ENCODE assay signal across 1 cellular context in the genomic region with DNA sequence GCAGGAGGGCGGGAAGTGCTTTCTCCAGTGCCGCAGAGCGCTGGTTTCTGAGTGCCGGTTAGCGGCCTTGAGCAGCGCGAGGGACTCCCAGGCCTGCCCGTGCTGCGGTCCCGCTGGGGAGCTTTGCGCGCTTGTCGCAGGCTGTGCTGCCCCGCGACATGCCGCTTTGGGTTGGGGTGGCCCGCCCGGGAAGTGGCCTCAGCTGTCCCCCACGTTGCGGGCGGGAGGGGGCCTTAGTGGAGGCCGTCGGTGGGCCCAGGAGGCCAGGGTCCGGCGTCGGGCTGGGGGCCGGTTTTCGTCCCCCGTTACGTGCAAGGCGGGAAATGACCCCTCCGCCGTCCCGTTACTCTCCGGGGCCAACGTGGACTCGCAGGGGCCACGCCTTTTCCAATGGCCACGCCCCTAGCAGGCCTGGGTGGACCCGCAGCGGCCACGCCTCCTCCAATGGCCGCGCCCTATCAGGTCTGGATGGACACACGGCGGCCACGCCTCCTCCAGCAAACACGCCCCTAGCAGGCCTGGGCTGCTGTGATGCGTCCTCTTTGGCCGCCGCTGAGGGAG.
TF ChIP-seq lines count a peak whose summit lies in the region.

No MANE protein-coding gene starts in this region.

TF ChIP-seq in HepG2, 621 proteins besides CTCF, POLR2A, EP300 and RAD21 (continued from another document and continues in another):
- TF ChIP-seq, protein P1, sequence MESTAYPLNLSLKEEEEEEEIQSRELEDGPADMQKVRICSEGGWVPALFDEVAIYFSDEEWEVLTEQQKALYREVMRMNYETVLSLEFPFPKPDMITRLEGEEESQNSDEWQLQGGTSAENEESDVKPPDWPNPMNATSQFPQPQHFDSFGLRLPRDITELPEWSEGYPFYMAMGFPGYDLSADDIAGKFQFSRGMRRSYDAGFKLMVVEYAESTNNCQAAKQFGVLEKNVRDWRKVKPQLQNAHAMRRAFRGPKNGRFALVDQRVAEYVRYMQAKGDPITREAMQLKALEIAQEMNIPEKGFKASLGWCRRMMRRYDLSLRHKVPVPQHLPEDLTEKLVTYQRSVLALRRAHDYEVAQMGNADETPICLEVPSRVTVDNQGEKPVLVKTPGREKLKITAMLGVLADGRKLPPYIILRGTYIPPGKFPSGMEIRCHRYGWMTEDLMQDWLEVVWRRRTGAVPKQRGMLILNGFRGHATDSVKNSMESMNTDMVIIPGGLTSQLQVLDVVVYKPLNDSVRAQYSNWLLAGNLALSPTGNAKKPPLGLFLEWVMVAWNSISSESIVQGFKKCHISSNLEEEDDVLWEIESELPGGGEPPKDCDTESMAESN (CRISPR knock-in tag; conservative IDR thresholded peaks at IDR 0.05): no peak
- no peak for TF ChIP-seq ZNF282 (IDR thresholded peaks at IDR 0.05; ENCODE audit: partially characterized antibody)
- TF ChIP-seq, protein P2, sequence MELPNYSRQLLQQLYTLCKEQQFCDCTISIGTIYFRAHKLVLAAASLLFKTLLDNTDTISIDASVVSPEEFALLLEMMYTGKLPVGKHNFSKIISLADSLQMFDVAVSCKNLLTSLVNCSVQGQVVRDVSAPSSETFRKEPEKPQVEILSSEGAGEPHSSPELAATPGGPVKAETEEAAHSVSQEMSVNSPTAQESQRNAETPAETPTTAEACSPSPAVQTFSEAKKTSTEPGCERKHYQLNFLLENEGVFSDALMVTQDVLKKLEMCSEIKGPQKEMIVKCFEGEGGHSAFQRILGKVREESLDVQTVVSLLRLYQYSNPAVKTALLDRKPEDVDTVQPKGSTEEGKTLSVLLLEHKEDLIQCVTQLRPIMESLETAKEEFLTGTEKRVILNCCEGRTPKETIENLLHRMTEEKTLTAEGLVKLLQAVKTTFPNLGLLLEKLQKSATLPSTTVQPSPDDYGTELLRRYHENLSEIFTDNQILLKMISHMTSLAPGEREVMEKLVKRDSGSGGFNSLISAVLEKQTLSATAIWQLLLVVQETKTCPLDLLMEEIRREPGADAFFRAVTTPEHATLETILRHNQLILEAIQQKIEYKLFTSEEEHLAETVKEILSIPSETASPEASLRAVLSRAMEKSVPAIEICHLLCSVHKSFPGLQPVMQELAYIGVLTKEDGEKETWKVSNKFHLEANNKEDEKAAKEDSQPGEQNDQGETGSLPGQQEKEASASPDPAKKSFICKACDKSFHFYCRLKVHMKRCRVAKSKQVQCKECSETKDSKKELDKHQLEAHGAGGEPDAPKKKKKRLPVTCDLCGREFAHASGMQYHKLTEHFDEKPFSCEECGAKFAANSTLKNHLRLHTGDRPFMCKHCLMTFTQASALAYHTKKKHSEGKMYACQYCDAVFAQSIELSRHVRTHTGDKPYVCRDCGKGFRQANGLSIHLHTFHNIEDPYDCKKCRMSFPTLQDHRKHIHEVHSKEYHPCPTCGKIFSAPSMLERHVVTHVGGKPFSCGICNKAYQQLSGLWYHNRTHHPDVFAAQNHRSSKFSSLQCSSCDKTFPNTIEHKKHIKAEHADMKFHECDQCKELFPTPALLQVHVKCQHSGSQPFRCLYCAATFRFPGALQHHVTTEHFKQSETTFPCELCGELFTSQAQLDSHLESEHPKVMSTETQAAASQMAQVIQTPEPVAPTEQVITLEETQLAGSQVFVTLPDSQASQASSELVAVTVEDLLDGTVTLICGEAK (IDR thresholded peaks at IDR 0.05): no peak
- TF ChIP-seq, protein P2 (CRISPR knock-in tag; IDR thresholded peaks at IDR 0.05): 0 out of 2 replicates have a peak, but pooled peaks have one; percentile 8
- TF ChIP-seq PRMT3 (CRISPR knock-in tag; IDR thresholded peaks at IDR 0.05; ENCODE audit: borderline replicate concordance, low read depth): no peak
- no peak for TF ChIP-seq ZNF232 (CRISPR knock-in tag; IDR thresholded peaks at IDR 0.05; ENCODE audit: borderline replicate concordance)
- TF ChIP-seq, protein P3, sequence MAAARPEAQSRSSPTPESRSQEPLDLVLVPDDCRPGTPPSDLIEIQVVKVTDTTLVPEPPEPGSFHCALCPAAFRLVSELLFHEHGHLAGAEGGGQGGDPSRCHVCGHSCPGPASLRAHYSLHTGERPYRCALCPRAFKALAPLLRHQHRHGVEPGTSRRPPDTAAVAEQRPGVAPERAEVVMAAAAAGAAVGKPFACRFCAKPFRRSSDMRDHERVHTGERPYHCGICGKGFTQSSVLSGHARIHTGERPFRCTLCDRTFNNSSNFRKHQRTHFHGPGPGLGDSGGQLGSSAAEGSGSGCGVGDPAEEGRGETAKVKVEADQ (CRISPR knock-in tag; IDR thresholded peaks at IDR 0.05; ENCODE audit: borderline replicate concordance): no peak
- TF ChIP-seq DNMT1 (CRISPR knock-in tag; IDR thresholded peaks at IDR 0.05): 0 out of 2 replicates have a peak, but pooled peaks have one; percentile 43
- TF ChIP-seq KDM5B (CRISPR knock-in tag; IDR thresholded peaks at IDR 0.05; ENCODE audit: borderline replicate concordance): peak; percentile 88
- TF ChIP-seq, protein P4, sequence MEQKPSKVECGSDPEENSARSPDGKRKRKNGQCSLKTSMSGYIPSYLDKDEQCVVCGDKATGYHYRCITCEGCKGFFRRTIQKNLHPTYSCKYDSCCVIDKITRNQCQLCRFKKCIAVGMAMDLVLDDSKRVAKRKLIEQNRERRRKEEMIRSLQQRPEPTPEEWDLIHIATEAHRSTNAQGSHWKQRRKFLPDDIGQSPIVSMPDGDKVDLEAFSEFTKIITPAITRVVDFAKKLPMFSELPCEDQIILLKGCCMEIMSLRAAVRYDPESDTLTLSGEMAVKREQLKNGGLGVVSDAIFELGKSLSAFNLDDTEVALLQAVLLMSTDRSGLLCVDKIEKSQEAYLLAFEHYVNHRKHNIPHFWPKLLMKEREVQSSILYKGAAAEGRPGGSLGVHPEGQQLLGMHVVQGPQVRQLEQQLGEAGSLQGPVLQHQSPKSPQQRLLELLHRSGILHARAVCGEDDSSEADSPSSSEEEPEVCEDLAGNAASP (CRISPR knock-in tag; IDR thresholded peaks at IDR 0.05; ENCODE audit: borderline replicate concordance): peak; percentile 21
- 0 out of 2 replicates have a peak, but pooled peaks have one; percentile 27 for TF ChIP-seq ZNF598 (CRISPR knock-in tag; IDR thresholded peaks at IDR 0.05; ENCODE audit: borderline replicate concordance)
- no peak for TF ChIP-seq IKZF4 (CRISPR knock-in tag; IDR thresholded peaks at IDR 0.05; ENCODE audit: borderline replicate concordance, low read depth, not compliant biosample characterization)
- TF ChIP-seq MXD4 (CRISPR knock-in tag; IDR thresholded peaks at IDR 0.05): 0 out of 2 replicates have a peak, but pooled peaks have one; percentile 36
- TF ChIP-seq XBP1 (CRISPR knock-in tag; IDR thresholded peaks at IDR 0.05): no peak
- TF ChIP-seq ZNF660 (CRISPR knock-in tag; IDR thresholded peaks at IDR 0.05; ENCODE audit: borderline replicate concordance, low read depth): no peak
- TF ChIP-seq POGZ (CRISPR knock-in tag; IDR thresholded peaks at IDR 0.05): peak; percentile 49
- no peak for TF ChIP-seq DPF2 (CRISPR knock-in tag; IDR thresholded peaks at IDR 0.05; ENCODE audit: borderline replicate concordance, low read depth)
- no peak for TF ChIP-seq HNF4G (IDR thresholded peaks at IDR 0.05; ENCODE audit: borderline replicate concordance, low read depth, low read length)
- peak; percentile 37; the same call in 1 of the 2 replicates for TF ChIP-seq HNF4G (CRISPR knock-in tag; IDR thresholded peaks at IDR 0.05; ENCODE audit: borderline replicate concordance, low read depth)
- peak; percentile 75; the same call in 1 of the 2 replicates for TF ChIP-seq AKAP8 (CRISPR knock-in tag; IDR thresholded peaks at IDR 0.05)
- TF ChIP-seq CBX5 (CRISPR knock-in tag; IDR thresholded peaks at IDR 0.05; ENCODE audit: borderline replicate concordance): 0 out of 2 replicates have a peak, but pooled peaks have one; percentile 11
- peak; percentile 62 for TF ChIP-seq SP5 (CRISPR knock-in tag; IDR thresholded peaks at IDR 0.05; ENCODE audit: borderline replicate concordance, low read depth)
- peak; percentile 76; the same call in 1 of the 2 replicates for TF ChIP-seq TAF1 (CRISPR knock-in tag; IDR thresholded peaks at IDR 0.05)
- TF ChIP-seq, protein P5, sequence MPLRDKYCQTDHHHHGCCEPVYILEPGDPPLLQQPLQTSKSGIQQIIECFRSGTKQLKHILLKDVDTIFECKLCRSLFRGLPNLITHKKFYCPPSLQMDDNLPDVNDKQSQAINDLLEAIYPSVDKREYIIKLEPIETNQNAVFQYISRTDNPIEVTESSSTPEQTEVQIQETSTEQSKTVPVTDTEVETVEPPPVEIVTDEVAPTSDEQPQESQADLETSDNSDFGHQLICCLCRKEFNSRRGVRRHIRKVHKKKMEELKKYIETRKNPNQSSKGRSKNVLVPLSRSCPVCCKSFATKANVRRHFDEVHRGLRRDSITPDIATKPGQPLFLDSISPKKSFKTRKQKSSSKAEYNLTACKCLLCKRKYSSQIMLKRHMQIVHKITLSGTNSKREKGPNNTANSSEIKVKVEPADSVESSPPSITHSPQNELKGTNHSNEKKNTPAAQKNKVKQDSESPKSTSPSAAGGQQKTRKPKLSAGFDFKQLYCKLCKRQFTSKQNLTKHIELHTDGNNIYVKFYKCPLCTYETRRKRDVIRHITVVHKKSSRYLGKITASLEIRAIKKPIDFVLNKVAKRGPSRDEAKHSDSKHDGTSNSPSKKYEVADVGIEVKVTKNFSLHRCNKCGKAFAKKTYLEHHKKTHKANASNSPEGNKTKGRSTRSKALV (CRISPR knock-in tag; IDR thresholded peaks at IDR 0.05): no peak
- TF ChIP-seq EED (CRISPR knock-in tag; IDR thresholded peaks at IDR 0.05): no peak
- TF ChIP-seq KDM5A (IDR thresholded peaks at IDR 0.05; ENCODE audit: borderline replicate concordance, low read length): peak; percentile 54; the same call in 1 of the 2 replicates
- TF ChIP-seq NFRKB (IDR thresholded peaks at IDR 0.05): no peak
- TF ChIP-seq FOXK1 (CRISPR knock-in tag; IDR thresholded peaks at IDR 0.05; ENCODE audit: borderline replicate concordance, low read depth): peak; percentile 41; the same call in 1 of the 2 replicates
- TF ChIP-seq REL (CRISPR knock-in tag; conservative IDR thresholded peaks at IDR 0.05): peak; percentile 70; the same call in 1 of the 2 replicates
- peak; percentile 70 for TF ChIP-seq PHF8 (CRISPR knock-in tag; IDR thresholded peaks at IDR 0.05)
- TF ChIP-seq ZSCAN31 (CRISPR knock-in tag; IDR thresholded peaks at IDR 0.05; ENCODE audit: low read depth): peak; percentile 37
- no peak for TF ChIP-seq ZNF792 (CRISPR knock-in tag; IDR thresholded peaks at IDR 0.05)
- TF ChIP-seq, protein P6, sequence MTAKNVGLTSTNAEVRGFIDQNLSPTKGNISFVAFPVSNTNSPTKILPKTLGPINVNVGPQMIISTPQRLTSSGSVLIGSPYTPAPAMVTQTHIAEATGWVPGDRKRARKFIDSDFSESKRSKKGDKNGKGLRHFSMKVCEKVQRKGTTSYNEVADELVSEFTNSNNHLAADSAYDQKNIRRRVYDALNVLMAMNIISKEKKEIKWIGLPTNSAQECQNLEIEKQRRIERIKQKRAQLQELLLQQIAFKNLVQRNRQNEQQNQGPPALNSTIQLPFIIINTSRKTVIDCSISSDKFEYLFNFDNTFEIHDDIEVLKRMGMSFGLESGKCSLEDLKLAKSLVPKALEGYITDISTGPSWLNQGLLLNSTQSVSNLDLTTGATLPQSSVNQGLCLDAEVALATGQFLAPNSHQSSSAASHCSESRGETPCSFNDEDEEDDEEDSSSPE (CRISPR knock-in tag; IDR thresholded peaks at IDR 0.05): peak; percentile 71
- TF ChIP-seq RELA (CRISPR knock-in tag; IDR thresholded peaks at IDR 0.05): no peak
- no peak for TF ChIP-seq ZNF530 (CRISPR knock-in tag; IDR thresholded peaks at IDR 0.05; ENCODE audit: low read depth)
- TF ChIP-seq HIVEP1 (CRISPR knock-in tag; IDR thresholded peaks at IDR 0.05): peak; percentile 46; the same call in 1 of the 2 replicates
- TF ChIP-seq, protein P7, sequence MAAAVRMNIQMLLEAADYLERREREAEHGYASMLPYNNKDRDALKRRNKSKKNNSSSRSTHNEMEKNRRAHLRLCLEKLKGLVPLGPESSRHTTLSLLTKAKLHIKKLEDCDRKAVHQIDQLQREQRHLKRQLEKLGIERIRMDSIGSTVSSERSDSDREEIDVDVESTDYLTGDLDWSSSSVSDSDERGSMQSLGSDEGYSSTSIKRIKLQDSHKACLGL (CRISPR knock-in tag; IDR thresholded peaks at IDR 0.05): peak; percentile 68; the same call in 1 of the 2 replicates
- TF ChIP-seq SMAD3 (CRISPR knock-in tag; IDR thresholded peaks at IDR 0.05): no peak
- TF ChIP-seq, protein P8, sequence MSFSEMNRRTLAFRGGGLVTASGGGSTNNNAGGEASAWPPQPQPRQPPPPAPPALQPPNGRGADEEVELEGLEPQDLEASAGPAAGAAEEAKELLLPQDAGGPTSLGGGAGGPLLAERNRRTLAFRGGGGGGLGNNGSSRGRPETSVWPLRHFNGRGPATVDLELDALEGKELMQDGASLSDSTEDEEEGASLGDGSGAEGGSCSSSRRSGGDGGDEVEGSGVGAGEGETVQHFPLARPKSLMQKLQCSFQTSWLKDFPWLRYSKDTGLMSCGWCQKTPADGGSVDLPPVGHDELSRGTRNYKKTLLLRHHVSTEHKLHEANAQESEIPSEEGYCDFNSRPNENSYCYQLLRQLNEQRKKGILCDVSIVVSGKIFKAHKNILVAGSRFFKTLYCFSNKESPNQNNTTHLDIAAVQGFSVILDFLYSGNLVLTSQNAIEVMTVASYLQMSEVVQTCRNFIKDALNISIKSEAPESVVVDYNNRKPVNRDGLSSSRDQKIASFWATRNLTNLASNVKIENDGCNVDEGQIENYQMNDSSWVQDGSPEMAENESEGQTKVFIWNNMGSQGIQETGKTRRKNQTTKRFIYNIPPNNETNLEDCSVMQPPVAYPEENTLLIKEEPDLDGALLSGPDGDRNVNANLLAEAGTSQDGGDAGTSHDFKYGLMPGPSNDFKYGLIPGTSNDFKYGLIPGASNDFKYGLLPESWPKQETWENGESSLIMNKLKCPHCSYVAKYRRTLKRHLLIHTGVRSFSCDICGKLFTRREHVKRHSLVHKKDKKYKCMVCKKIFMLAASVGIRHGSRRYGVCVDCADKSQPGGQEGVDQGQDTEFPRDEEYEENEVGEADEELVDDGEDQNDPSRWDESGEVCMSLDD (CRISPR knock-in tag; IDR thresholded peaks at IDR 0.05; ENCODE audit: borderline replicate concordance): no peak
